9 cellular contexts compared by ENCODE assay signal in the genomic region with DNA sequence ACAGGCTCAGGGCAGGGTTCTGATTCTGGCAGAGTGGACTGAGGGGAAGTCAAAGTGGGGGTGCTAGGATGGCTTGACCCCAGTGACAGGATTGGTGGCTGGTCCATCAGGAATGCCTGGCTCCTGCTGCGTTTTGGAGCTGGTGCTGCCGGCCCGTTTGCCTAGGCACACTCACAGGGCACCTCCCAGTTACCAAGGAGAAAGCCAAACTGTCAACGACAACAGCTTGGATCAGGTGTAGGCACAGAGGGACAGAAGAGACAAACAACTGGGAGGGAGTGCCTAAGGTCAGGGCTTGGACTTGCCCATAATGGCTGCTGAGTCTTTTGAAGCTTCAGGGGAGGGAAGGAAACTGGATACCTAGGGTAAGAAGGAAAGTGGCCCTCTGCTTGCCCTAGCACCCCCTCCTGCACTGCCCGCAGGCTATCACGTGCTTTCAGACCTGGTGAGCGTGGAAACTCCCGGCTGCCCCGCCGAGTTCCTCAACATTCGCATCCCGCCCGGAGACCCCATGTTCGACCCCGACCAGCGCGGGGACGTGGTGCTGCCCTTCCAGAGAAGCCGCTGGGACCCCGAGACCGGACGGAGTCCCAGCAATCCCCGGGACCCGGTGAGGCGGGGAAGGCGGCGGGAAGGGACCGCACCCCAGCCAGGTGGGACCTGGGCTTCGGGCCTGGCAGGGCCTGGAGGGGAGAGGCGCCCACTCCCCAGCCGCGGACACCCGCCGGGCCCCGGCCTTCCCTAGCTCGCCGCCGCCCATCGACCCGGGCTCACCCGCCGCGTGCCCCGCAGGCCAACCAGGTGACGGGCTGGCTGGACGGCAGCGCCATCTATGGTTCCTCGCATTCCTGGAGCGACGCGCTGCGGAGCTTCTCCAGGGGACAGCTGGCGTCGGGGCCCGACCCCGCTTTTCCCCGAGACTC. TPM values are rescaled to one million over a fixed set of nuclear protein-coding genes. Genes with fewer than 3 reads are reported as not detected.
DNase-seq lines count a peak whose midpoint lies in the region; ATAC-seq and TF ChIP-seq lines count a peak whose summit lies in the region.
"Had no signal": no experiment of that assay in that cellular context is flagged by ENCODE, and none has a peak within 500 bp of the region (broad histone marks: within the 10 kb centered on the region; RNA-seq: fewer than 3 reads in every experiment).

No MANE protein-coding gene starts in this region.

- H3K4me1 ChIP-seq in ascending aorta (peaks cover 0 to 4% of the 10 kb centered on the region in 2 donors), left lung (peaks cover 0 to 20% of the 10 kb centered on the region in 2 donors), testis (peaks cover 5% of the 10 kb centered on the region)

- WGBS in testis, 2 donors = 8 to 10% methylated on average over 20 to 47 of the region's 57 CpGs

- H3K36me3 ChIP-seq in ascending aorta (no peaks in the 10 kb centered on the region), left lung (no peaks in the 10 kb centered on the region), testis (ENCODE audit: low read depth, missing control alignments) (no peaks in the 10 kb centered on the region), WERI-Rb-1 (no peaks in the 10 kb centered on the region)
- H3K36me3 ChIP-seq: BLaER1 had no signal

- intact Hi-C loops in ascending aorta (cut with DNase I) (no loop called here), left lung (cut with DNase I) (no loop called here), testis (cut with DNase I; ENCODE audit: low total_unique reads) (no loop called here)

- ATAC-seq in left lung = peak; percentile 7

- TF ChIP-seq CTCF in ascending aorta (IDR thresholded peaks at IDR 0.05) = peak in 1 of 3 experiments; percentile 25
- no peak for TF ChIP-seq CTCF in left lung (IDR thresholded peaks at IDR 0.05)
- TF ChIP-seq CTCF in testis (IDR thresholded peaks at IDR 0.05) = no peak
- TF ChIP-seq CTCF in WERI-Rb-1 (IDR thresholded peaks at IDR 0.05; ENCODE audit: low read depth, low read length) = no peak

- no peak overlapping the region for H3K27ac ChIP-seq in ascending aorta
- no peak overlapping the region for H3K27ac ChIP-seq in left lung
- no peak overlapping the region for H3K27ac ChIP-seq in testis
- H3K27ac ChIP-seq in WERI-Rb-1 = no peak overlapping the region
- H3K27ac ChIP-seq: BLaER1 had no signal

- H3K27me3 ChIP-seq in ascending aorta = peaks cover 11% of the 10 kb centered on the region
- H3K27me3 ChIP-seq in left lung = peaks cover 16 to 64% of the 10 kb centered on the region in 2 donors
- no peaks in the 10 kb centered on the region for H3K27me3 ChIP-seq in testis
- H3K27me3 ChIP-seq in WERI-Rb-1 (ENCODE audit: insufficient read depth, low read depth, severe bottlenecking) = no peaks in the 10 kb centered on the region

- no peaks in the 10 kb centered on the region for H3K9me3 ChIP-seq in ascending aorta
- no peaks in the 10 kb centered on the region for H3K9me3 ChIP-seq in left lung
- no peaks in the 10 kb centered on the region for H3K9me3 ChIP-seq in testis
- no peaks in the 10 kb centered on the region for H3K9me3 ChIP-seq in WERI-Rb-1 (ENCODE audit: severe bottlenecking)

- peak; percentile 26 for DNase-seq in activated naive CD4-positive, alpha-beta T cell treated with Interleukin-2 at 50 U/mL for 16 hours
- no peak for DNase-seq in activated naive CD4-positive, alpha-beta T cell (lab: John Stamatoyannopoulos, UW)
- DNase-seq in ascending aorta (ENCODE audit: low spot score in 2 of 2) (no peak), left lung (no peak), testis (peak; percentile 42), NCI-H524 treated with DMSO at 0.1 percent for 48 hours (lab: John Stamatoyannopoulos, UW) (no peak), kidney glomerular epithelial cell (lab: John Stamatoyannopoulos, UW) (no peak), WERI-Rb-1 (no peak)

- H3K4me3 ChIP-seq in ascending aorta (peak overlapping the region; percentile 21 to 31), left lung (peak overlapping the region in 1 of 2 donors; percentile 16), testis (peak overlapping the region in 1 of 2 donors; percentile 31), WERI-Rb-1 (ENCODE audit: low read depth, low read length) (no peak overlapping the region)
- H3K4me3 ChIP-seq: BLaER1 had no signal

- no peak for TF ChIP-seq POLR2A in testis (IDR thresholded peaks at IDR 0.05)

RNA-seq across cellular contexts. Expression of gene DUOX1, which starts 5.1 kb away (rescaled TPM):
- 2.7 TPM for total RNA-seq in ascending aorta
- total RNA-seq in left lung = 100 to 1,000 TPM; 198 to 265 TPM
- total RNA-seq in testis = 1 to 10 TPM; 5.3 to 5.7 TPM
- 2.8 TPM for polyA plus RNA-seq in testis (ENCODE audit: insufficient read depth, low read depth, low replicate concordance)

RNA-seq across cellular contexts. Expression of gene DUOXA1, which starts 5.3 kb away (rescaled TPM):
- total RNA-seq in ascending aorta (4.2 TPM), left lung (100 to 1,000 TPM in 1 of 2 donors, 10 to 100 TPM in 1; 96.7 to 135 TPM), testis (under 1 TPM; 0.31 to 0.94 TPM)
- polyA plus RNA-seq in testis (ENCODE audit: insufficient read depth, low read depth, low replicate concordance) = 1.0 TPM

RNA-seq across cellular contexts. Expression of gene DUOXA2, which starts 20.8 kb away (rescaled TPM):
- total RNA-seq in ascending aorta = 0.32 TPM
- not detected for total RNA-seq in left lung
- under 1 TPM; 0.31 to 0.39 TPM for total RNA-seq in testis
- polyA plus RNA-seq in testis (ENCODE audit: insufficient read depth, low read depth, low replicate concordance) = 0.36 TPM

RNA-seq across cellular contexts. Expression of gene DUOX2, which starts 21.0 kb away (rescaled TPM):
- 2.3 TPM for total RNA-seq in ascending aorta
- total RNA-seq in left lung = 1 to 10 TPM; 2.0 to 2.7 TPM
- total RNA-seq in testis = 1 to 10 TPM; 1.2 to 4.8 TPM
- polyA plus RNA-seq in testis (ENCODE audit: insufficient read depth, low read depth, low replicate concordance) = 2.6 TPM

RNA-seq across cellular contexts. Expression of gene SHF, which starts 52.8 kb away (rescaled TPM):
- 75.0 TPM for total RNA-seq in ascending aorta
- 1 to 10 TPM; 5.5 to 7.7 TPM for total RNA-seq in left lung
- 10 to 100 TPM in 1 of 2 donors, 1 to 10 TPM in 1; 9.3 to 12.7 TPM for total RNA-seq in testis
- 13.2 TPM for polyA plus RNA-seq in testis (ENCODE audit: insufficient read depth, low read depth, low replicate concordance)

Comparison
In these comparisons a context has a peak if more than half of its experiments do, and no peak if none do; other contexts are left out.
1. DNase-seq: peak in activated naive CD4-positive, alpha-beta T cell treated with Interleukin-2 at 50 U/mL for 16 hours (single experiment) and testis (single experiment); none in activated naive CD4-positive, alpha-beta T cell (0 of 4), ascending aorta (0 of 2), left lung (0 of 2), NCI-H524 treated with DMSO at 0.1 percent for 48 hours (single experiment), kidney glomerular epithelial cell (single experiment) and WERI-Rb-1 (single experiment).
2. RNA of gene DUOX1, which starts 5.1 kb away (total RNA-seq): 198 to 265 TPM in left lung; 5.3 to 5.7 TPM in testis and 2.7 TPM in ascending aorta (single experiment); every median in the first group is over 10 times any median in the second.
3. RNA of gene DUOXA1, which starts 5.3 kb away (total RNA-seq): 96.7 to 135 TPM in left lung; 4.2 TPM in ascending aorta (single experiment) and 0.31 to 0.94 TPM in testis; every median in the first group is over 10 times any median in the second.